ENCODE assay signal across 10 cellular contexts in genomic region chr3:161890147-161890625, GRCh38.
DNase-seq lines count a peak whose midpoint lies in the region; TF ChIP-seq lines count a peak whose summit lies in the region.
"Had no signal": no experiment of that assay in that cellular context is flagged by ENCODE, and none has a peak within 500 bp of the region (broad histone marks: within the 10 kb centered on the region; RNA-seq: fewer than 3 reads in every experiment).

No MANE protein-coding gene starts in this region.

- peak; percentile 48 for DNase-seq in AG08396 (ENCODE audit: low spot score)
- DNase-seq in HT-29 (ENCODE audit: low spot score), result peak; percentile 83
- peak; percentile 94 for DNase-seq in astrocyte of the cerebellum (ENCODE audit: low read depth)
- peak; percentile 21 for DNase-seq in left kidney (ENCODE audit: low read depth, low spot score)
- DNase-seq in activated naive CD4-positive, alpha-beta T cell treated with anti-CD3 and anti-CD28 coated beads, Interleukin-2, amount 50 U/mL, for 16 hours, result no peak
- DNase-seq in suprapubic skin (ENCODE audit: low spot score in 2 of 2), result no peak
- no peak for DNase-seq in DMS114 treated with DMSO at 0.1 percent for 48 hours (lab: John Stamatoyannopoulos, UW; ENCODE audit: unreplicated experiment)
- DNase-seq in NK-92 treated with Interleukin-12 subunit alpha and Interleukin-12 subunit beta, amount 100 ng/mL, for 24 hours (lab: John Stamatoyannopoulos, UW), result no peak
- DNase-seq: DMS79, NCI-H1436 had no signal

- H3K9me3 ChIP-seq in suprapubic skin, result peaks cover 3% of the 10 kb centered on the region

- H3K4me1 ChIP-seq in suprapubic skin, result no peaks in the 10 kb centered on the region

- H3K27ac ChIP-seq in suprapubic skin, result no peak overlapping the region

- no peaks in the 10 kb centered on the region for H3K36me3 ChIP-seq in suprapubic skin

- in situ Hi-C loops in astrocyte of the cerebellum (cut with HindIII; ENCODE audit: low sequenced_read_pairs), result no loop called here

- TF ChIP-seq EP300 in suprapubic skin (IDR thresholded peaks at IDR 0.05), result no peak

- WGBS in suprapubic skin, result 57% methylated on average over 2 of the region's 2 CpGs

- TF ChIP-seq CTCF in astrocyte of the cerebellum (IDR thresholded peaks at IDR 0.05; ENCODE audit: low read depth, low read length, missing control alignments) (no peak), suprapubic skin (IDR thresholded peaks at IDR 0.05) (no peak)

- no peaks in the 10 kb centered on the region for H3K27me3 ChIP-seq in suprapubic skin

- TF ChIP-seq POLR2A in suprapubic skin (IDR thresholded peaks at IDR 0.05), result no peak

- no peak overlapping the region for H3K4me3 ChIP-seq in astrocyte of the cerebellum (ENCODE audit: low read depth, low read length)
- H3K4me3 ChIP-seq in suprapubic skin, result no peak overlapping the region

Comparison
In these comparisons a context has a peak if more than half of its experiments do, and no peak if none do; other contexts are left out.
1. DNase-seq: peak in AG08396 (single experiment), HT-29 (single experiment), astrocyte of the cerebellum (single experiment) and left kidney (single experiment); none in activated naive CD4-positive, alpha-beta T cell treated with anti-CD3 and anti-CD28 coated beads, Interleukin-2, amount 50 U/mL, for 16 hours (single experiment), suprapubic skin (0 of 2), DMS114 treated with DMSO at 0.1 percent for 48 hours (single experiment) and NK-92 treated with Interleukin-12 subunit alpha and Interleukin-12 subunit beta, amount 100 ng/mL, for 24 hours (single experiment).